ENCODE assay signal across 1 cellular context in genomic region chr12:23491029-23491428, GRCh38.
DNase-seq lines count a peak whose midpoint lies in the region; ATAC-seq, FAIRE-seq and TF ChIP-seq lines count a peak whose summit lies in the region.
"Not testable (repeated sequence)": the region's sequence is repeated elsewhere in the genome, so short reads cannot be mapped to it uniquely, and the experiment has no call there.

No MANE protein-coding gene starts in this region.

- H3K9ac ChIP-seq in K562 (ENCODE audit: insufficient read depth in 1 of 2, low read depth in 2 of 2, low read length in 2 of 2): not testable (repeated sequence)

- not testable (repeated sequence) for BruUV-seq in K562 (replicated peaks; lab: Mats Ljungman, UMichigan)

- not testable (repeated sequence) for FAIRE-seq in K562 (lab: Jason Lieb, UNC)

- not testable (repeated sequence) for H3K36me3 ChIP-seq in K562 (ENCODE audit: control insufficient read depth, insufficient read depth, low read length)

- H3K4me2 ChIP-seq in K562 (ENCODE audit: insufficient read depth, low read length): not testable (repeated sequence)

- intact Hi-C loops in K562 (cut with micrococcal nuclease): not testable (repeated sequence)

- not testable (repeated sequence) for H3K9me3 ChIP-seq in K562 (replicated peaks; ENCODE audit: control insufficient read depth, insufficient read depth, low read depth, low read length)

- in situ Hi-C loops in K562 (cut with MboI): not testable (repeated sequence)

- not testable (repeated sequence) for H3K27me3 ChIP-seq in K562 (ENCODE audit: control insufficient read depth in 2 of 2, insufficient read depth in 2 of 2, low read length in 2 of 2)

- not testable (repeated sequence) for TF ChIP-seq CTCF in K562 (IDR thresholded peaks at IDR 0.05 in 2 of 3, conservative IDR thresholded peaks at IDR 0.05 in 1 of 3; ENCODE audit: insufficient read depth in 2 of 3, low read depth in 1 of 3, low read length in 3 of 3)

- H2AFZ ChIP-seq in K562 (ENCODE audit: low read depth, low read length): not testable (repeated sequence)

- POLR2A ChIA-PET in K562 (lab: Yijun Ruan, JAX): not testable (repeated sequence)

- not testable (repeated sequence) for TF ChIP-seq POLR2A in K562 (conservative IDR thresholded peaks at IDR 0.05)

- CTCF ChIA-PET in K562 (lab: Yijun Ruan, JAX; ENCODE audit: low intra/inter-chr PET ratio): not testable (repeated sequence)

- not testable (repeated sequence) for H4K20me1 ChIP-seq in K562 (replicated peaks; ENCODE audit: control insufficient read depth, insufficient read depth, low read length)

- not testable (repeated sequence) for H3K27ac ChIP-seq in K562 (ENCODE audit: extremely low read depth, low read depth, low read length)

- TF ChIP-seq EP300 in K562 (IDR thresholded peaks at IDR 0.05; ENCODE audit: low read length): not testable (repeated sequence)

- H3K4me1 ChIP-seq in K562 (replicated peaks in 1 of 2; ENCODE audit: control insufficient read depth in 2 of 2, insufficient read depth in 2 of 2, low read length in 2 of 2): not testable (repeated sequence)

- WGBS in K562 (ENCODE audit: insufficient coverage, low coverage, missing lambda C conversion rate): 67% methylated on average over 3 of the region's 3 CpGs

- not testable (repeated sequence) for H3K9me1 ChIP-seq in K562 (ENCODE audit: control insufficient read depth, insufficient read depth, low read length)

- not testable (repeated sequence) for TF ChIP-seq RAD21 in K562 (CRISPR knock-in tag; conservative IDR thresholded peaks at IDR 0.05 in 1 of 2, IDR thresholded peaks at IDR 0.05 in 1 of 2)

- H3K79me2 ChIP-seq in K562 (ENCODE audit: control insufficient read depth, insufficient read depth, low read length): not testable (repeated sequence)

- not testable (repeated sequence) for DNase-seq in K562 (ENCODE audit: extremely low read depth in 1 of 4, low spot score in 3 of 4)

- not testable (repeated sequence) for ATAC-seq in K562

- not testable (repeated sequence) for H3K4me3 ChIP-seq in K562

TF ChIP-seq in K562, 482 proteins besides CTCF, POLR2A, EP300 and RAD21:
- TF ChIP-seq CHAMP1 (IDR thresholded peaks at IDR 0.05) (peak; percentile 58), ZNF431 (CRISPR knock-in tag; IDR thresholded peaks at IDR 0.05) (peak; percentile 94)
